In genomic region chr1:103738031-103738430, GRCh38 we compare ENCODE assay signal across 6 cellular contexts. TPM values are rescaled to one million over a fixed set of nuclear protein-coding genes. Genes with fewer than 3 reads are reported as not detected.
"Had no signal": no experiment of that assay in that cellular context is flagged by ENCODE, and none has a peak within 500 bp of the region (broad histone marks: within the 10 kb centered on the region; RNA-seq: fewer than 3 reads in every experiment).

No MANE protein-coding gene starts in this region.

RNA-seq across cellular contexts. Expression of gene AMY1C, which starts 11.7 kb away (rescaled TPM):
- total RNA-seq: HepG2, HT-29, HT1080, IMR-90, K562 had no signal
- polyA plus RNA-seq: HepG2, IgD-negative memory B cell, IMR-90, K562 had no signal

RNA-seq across cellular contexts. Expression of gene AMY1B, which starts 42.0 kb away (rescaled TPM):
- total RNA-seq: HepG2, HT-29, HT1080, IMR-90, K562 had no signal
- polyA plus RNA-seq: HepG2, IgD-negative memory B cell, IMR-90, K562 had no signal
